Comparison of ENCODE assay signal across 13 cellular contexts in genomic region chr2:96353032-96353561, GRCh38. TPM values are rescaled to one million over a fixed set of nuclear protein-coding genes. Genes with fewer than 3 reads are reported as not detected.
DNase-seq lines count a peak whose midpoint lies in the region; ATAC-seq, FAIRE-seq and TF ChIP-seq lines count a peak whose summit lies in the region.
"Had no signal": no experiment of that assay in that cellular context is flagged by ENCODE, and none has a peak within 500 bp of the region (broad histone marks: within the 10 kb centered on the region; RNA-seq: fewer than 3 reads in every experiment).

No MANE protein-coding gene starts in this region.

- no peaks in the 10 kb centered on the region for H3K27me3 ChIP-seq in A673 (replicated peaks; ENCODE audit: insufficient read depth, low read depth, low read length, poor library complexity)
- no peaks in the 10 kb centered on the region for H3K27me3 ChIP-seq in K562 (ENCODE audit: control insufficient read depth in 2 of 2, insufficient read depth in 2 of 2, low read length in 2 of 2)
- no peaks in the 10 kb centered on the region for H3K27me3 ChIP-seq in left lung

- no peaks in the 10 kb centered on the region for H3K9me3 Mint-ChIP-seq in activated naive CD8-positive, alpha-beta T cell treated with anti-CD3 and anti-CD28 coated beads for 36 hours
- H3K9me3 Mint-ChIP-seq: activated T-cell treated with anti-CD3 and anti-CD28 coated beads, Interleukin-2, amount 50 U/mL, for 4 hours; T-cell had no signal

- H3K4me1 ChIP-seq in A673 (ENCODE audit: insufficient read depth, low read length, poor library complexity, severe bottlenecking) (peaks cover 14% of the 10 kb centered on the region), K562 (replicated peaks in 1 of 2; ENCODE audit: control insufficient read depth in 2 of 2, insufficient read depth in 2 of 2, low read length in 2 of 2) (peaks cover 8 to 11% of the 10 kb centered on the region in 2 experiments; a peak in 3 of 5 replicates), left lung (peaks cover 0 to 8% of the 10 kb centered on the region in 2 donors)
- H3K4me1 ChIP-seq: A549 had no signal

- WGBS in K562 (ENCODE audit: insufficient coverage, low coverage, missing lambda C conversion rate), result 8% methylated on average over 9 of the region's 9 CpGs

- CTCF ChIA-PET in A673 (lab: Charles Lee) (no interaction called here), K562 (lab: Yijun Ruan, JAX; ENCODE audit: low intra/inter-chr PET ratio) (no interaction called here)

- no peak; a peak in 1 of 4 replicates for TF ChIP-seq RAD21 in K562 (CRISPR knock-in tag; conservative IDR thresholded peaks at IDR 0.05 in 1 of 2, IDR thresholded peaks at IDR 0.05 in 1 of 2)

- H3K36me3 ChIP-seq in A673 (ENCODE audit: insufficient read depth, low read length, poor library complexity, severe bottlenecking) (peaks cover 96% of the 10 kb centered on the region), K562 (ENCODE audit: control insufficient read depth, insufficient read depth, low read length) (peaks cover 93% of the 10 kb centered on the region), left lung (peaks cover 0 to 39% of the 10 kb centered on the region in 2 donors)

- ATAC-seq in K562, result peak; percentile 99
- ATAC-seq in left lung, result no peak
- ATAC-seq in HG03354 (IDR thresholded peaks at IDR 0.05; ENCODE audit: poor library complexity, severe bottlenecking, unreplicated experiment), result no peak
- ATAC-seq: A549; activated T-cell treated with anti-CD3 and anti-CD28 coated beads, Interleukin-2, amount 50 U/mL, for 4 hours; T-cell had no signal

- peak; percentile 98 for FAIRE-seq in K562 (lab: Jason Lieb, UNC)
- FAIRE-seq: A549 had no signal

- H3K4me3 Mint-ChIP-seq in activated naive CD8-positive, alpha-beta T cell treated with anti-CD3 and anti-CD28 coated beads for 36 hours, result no peak overlapping the region
- H3K4me3 Mint-ChIP-seq: activated T-cell treated with anti-CD3 and anti-CD28 coated beads, Interleukin-2, amount 50 U/mL, for 4 hours; T-cell had no signal

- POLR2A ChIA-PET in A673 (lab: Charles Lee; ENCODE audit: low non-redundant PET) (no interaction called here), K562 (lab: Yijun Ruan, JAX) (interaction anchor here (0.5 to 4.0 kb wide), 7 partner anchors 9 to 186 kb away, joined by 3 to 25 read pairs (median 5); partner anchors contain the start of gene NCAPH)

- peak overlapping the region; percentile 62 for H3K27ac ChIP-seq in A673 (ENCODE audit: low read depth, low read length, poor library complexity, severe bottlenecking)
- H3K27ac ChIP-seq in K562 (ENCODE audit: extremely low read depth, low read depth, low read length), result peak overlapping the region; percentile 43; the same call in 2 of the 3 replicates
- peak overlapping the region; percentile 26 to 50 for H3K27ac ChIP-seq in left lung
- H3K27ac ChIP-seq: A549, KMS-11 had no signal

- intact Hi-C loops in A673 (cut with micrococcal nuclease; ENCODE audit: unreplicated experiment), result no loop called here
- intact Hi-C loops in K562 (cut with micrococcal nuclease), result no loop called here
- intact Hi-C loops in left lung (cut with DNase I), result no loop called here

- no peaks in the 10 kb centered on the region for H3K27me3 Mint-ChIP-seq in activated naive CD8-positive, alpha-beta T cell treated with anti-CD3 and anti-CD28 coated beads for 36 hours
- H3K27me3 Mint-ChIP-seq: T-cell had no signal

- no peak overlapping the region for H2AFZ ChIP-seq in K562 (ENCODE audit: low read depth, low read length)

- no peaks in the 10 kb centered on the region for H3K4me1 Mint-ChIP-seq in activated naive CD8-positive, alpha-beta T cell treated with anti-CD3 and anti-CD28 coated beads for 36 hours
- H3K4me1 Mint-ChIP-seq: T-cell had no signal

- BruUV-seq in A673 (replicated peaks; lab: Mats Ljungman, UMichigan) (no TSS peak), K562 (replicated peaks; lab: Mats Ljungman, UMichigan) (no TSS peak)

- H3K9ac ChIP-seq in K562 (ENCODE audit: insufficient read depth in 1 of 2, low read depth in 2 of 2, low read length in 2 of 2), result no peak overlapping the region
- H3K9ac ChIP-seq: KMS-11 had no signal

- H3K9me1 ChIP-seq in K562 (ENCODE audit: control insufficient read depth, insufficient read depth, low read length), result no peaks in the 10 kb centered on the region

- no peak for TF ChIP-seq EP300 in K562 (IDR thresholded peaks at IDR 0.05; ENCODE audit: low read length)

- H3K36me3 Mint-ChIP-seq in activated naive CD8-positive, alpha-beta T cell treated with anti-CD3 and anti-CD28 coated beads for 36 hours, result peaks cover 48% of the 10 kb centered on the region
- H3K36me3 Mint-ChIP-seq: T-cell had no signal

- no peak overlapping the region for H3K27ac Mint-ChIP-seq in activated naive CD8-positive, alpha-beta T cell treated with anti-CD3 and anti-CD28 coated beads for 36 hours
- H3K27ac Mint-ChIP-seq: T-cell had no signal

- in situ Hi-C loops in K562 (cut with MboI), result no loop called here

- no peak overlapping the region for H3K4me3 ChIP-seq in A673 (ENCODE audit: low read depth, low read length, poor library complexity, severe bottlenecking)
- H3K4me3 ChIP-seq in K562, result no peak overlapping the region
- no peak overlapping the region for H3K4me3 ChIP-seq in left lung
- H3K4me3 ChIP-seq: A549 had no signal

- no peaks in the 10 kb centered on the region for H4K20me1 ChIP-seq in K562 (replicated peaks; ENCODE audit: control insufficient read depth, insufficient read depth, low read length)

- H3K9me3 ChIP-seq in A673 (ENCODE audit: low read depth, low read length, poor library complexity, severe bottlenecking) (no peaks in the 10 kb centered on the region), K562 (replicated peaks; ENCODE audit: control insufficient read depth, insufficient read depth, low read depth, low read length) (no peaks in the 10 kb centered on the region), left lung (no peaks in the 10 kb centered on the region)
- H3K9me3 ChIP-seq: A549 had no signal

- peak overlapping the region; percentile 10; the same call in 1 of the 2 replicates for H3K4me2 ChIP-seq in K562 (ENCODE audit: insufficient read depth, low read length)
- H3K4me2 ChIP-seq: A549, KMS-11 had no signal

- no peak for TF ChIP-seq POLR2A in K562 (conservative IDR thresholded peaks at IDR 0.05)

- TF ChIP-seq CTCF in A673 (conservative IDR thresholded peaks at IDR 0.05; ENCODE audit: low read depth, low read length) (no peak), K562 (IDR thresholded peaks at IDR 0.05 in 2 of 3, conservative IDR thresholded peaks at IDR 0.05 in 1 of 3; ENCODE audit: insufficient read depth in 2 of 3, low read depth in 1 of 3, low read length in 3 of 3) (no peak), left lung (IDR thresholded peaks at IDR 0.05) (no peak)

- DNase-seq in A673 (ENCODE audit: low spot score), result peak; percentile 91
- DNase-seq in NCI-H1694 treated with DMSO at 0.1 percent for 48 hours (lab: John Stamatoyannopoulos, UW), result peak; percentile 72
- peak; percentile 76 to 95 (median 84) for DNase-seq in K562 (ENCODE audit: extremely low read depth in 1 of 4, low spot score in 3 of 4)
- no peak for DNase-seq in left lung
- DNase-seq in NCI-H2107 (lab: John Stamatoyannopoulos, UW), result no peak
- DNase-seq in activated naive CD8-positive, alpha-beta T cell treated with anti-CD3 and anti-CD28 coated beads for 36 hours, result no peak
- no peak for DNase-seq in activated CD4-positive, CD25-positive, alpha-beta regulatory T cell (lab: John Stamatoyannopoulos, UW)
- DNase-seq: activated T-cell treated with anti-CD3 and anti-CD28 coated beads, Interleukin-2, amount 50 U/mL, for 4 hours; HCEC 1CT; T-cell had no signal

- H3K79me2 ChIP-seq in K562 (ENCODE audit: control insufficient read depth, insufficient read depth, low read length), result no peaks in the 10 kb centered on the region

RNA-seq across cellular contexts. Expression of gene NCAPH, which starts 17.5 kb away (rescaled TPM):
- 87.6 and 102 TPM in 2 replicates for total RNA-seq in A673 (2021)
- total RNA-seq in K562 (2011; cell fraction: chromatin; rRNA removed; ENCODE audit: low replicate concordance), result 45.7 and 47.1 TPM in 2 replicates
- 25.8 and 26.7 TPM in 2 replicates for total RNA-seq in K562 (2011; cell fraction: nucleolus; rRNA removed)
- 27.6 and 34.5 TPM in 2 replicates for total RNA-seq in K562 (2011; cell fraction: nucleoplasm; rRNA removed)
- 63.7 and 74.2 TPM in 2 replicates for total RNA-seq in K562 (2014; rRNA removed)
- total RNA-seq in K562 (2014; rRNA removed; fragmentation: Illumina TruSeq; extraction: Trizol), result 52.7 and 54.8 TPM in 2 replicates
- 58.2 and 61.0 TPM in 2 replicates for total RNA-seq in K562 (2015; rRNA removed; fragmentation: Illumina TruSeq; extraction: Trizol)
- total RNA-seq in K562 (2021), result 64.4 and 65.1 TPM in 2 replicates
- polyA plus RNA-seq in K562 (2011; rRNA removed), result 68.0 and 76.0 TPM in 2 replicates
- 56.1 and 60.9 TPM in 2 replicates for polyA plus RNA-seq in K562 (2011; cell fraction: cytosol; rRNA removed)
- 62.2 and 63.3 TPM in 2 replicates for polyA plus RNA-seq in K562 (2011; cell fraction: nucleus; rRNA removed)
- 45.6 and 48.3 TPM in 2 replicates for polyA plus RNA-seq in K562 (2012)
- polyA plus RNA-seq in K562 (2014; fragmentation: Illumina TruSeq; extraction: Trizol), result 94.5 and 109 TPM in 2 replicates
- 10 to 100 TPM; 52.4 to 73.8 TPM for polyA plus RNA-seq in K562 (2014; fragmentation: Nextera tagmentation; extraction: Ambion mirVana)
- 67.4 and 73.5 TPM in 2 replicates for polyA plus RNA-seq in K562 (2014; rRNA removed)
- 64.5 and 73.1 TPM in 2 replicates for polyA minus RNA-seq in K562 (2011; rRNA and poly(A)+ RNA removed)
- polyA minus RNA-seq in K562 (2011; cell fraction: cytosol; rRNA and poly(A)+ RNA removed), result 36.7 and 42.9 TPM in 2 replicates
- polyA minus RNA-seq in K562 (2011; cell fraction: nucleus; rRNA and poly(A)+ RNA removed), result 19.0 and 30.5 TPM in 2 replicates
- 1 to 10 TPM; 4.4 to 5.7 TPM for total RNA-seq in left lung
- total RNA-seq in activated naive CD8-positive, alpha-beta T cell treated with anti-CD3 and anti-CD28 coated beads for 36 hours, result 10 to 100 TPM; 82.3 to 85.0 TPM

RNA-seq across cellular contexts. Expression of gene ITPRIPL1, which starts 28.0 kb away (rescaled TPM):
- 23.5 and 23.9 TPM in 2 replicates for total RNA-seq in A673 (2021)
- total RNA-seq in K562 (2011; cell fraction: chromatin; rRNA removed; ENCODE audit: low replicate concordance), result 6.2 and 12.4 TPM in 2 replicates
- 10.3 and 12.5 TPM in 2 replicates for total RNA-seq in K562 (2011; cell fraction: nucleolus; rRNA removed)
- total RNA-seq in K562 (2011; cell fraction: nucleoplasm; rRNA removed), result 9.8 and 11.6 TPM in 2 replicates
- 6.1 and 8.8 TPM in 2 replicates for total RNA-seq in K562 (2014; rRNA removed)
- total RNA-seq in K562 (2014; rRNA removed; fragmentation: Illumina TruSeq; extraction: Trizol), result 5.9 and 6.4 TPM in 2 replicates
- 6.1 and 6.7 TPM in 2 replicates for total RNA-seq in K562 (2015; rRNA removed; fragmentation: Illumina TruSeq; extraction: Trizol)
- 8.9 and 9.0 TPM in 2 replicates for total RNA-seq in K562 (2021)
- polyA plus RNA-seq in K562 (2011; rRNA removed), result 0.23 and 5.2 TPM in 2 replicates
- polyA plus RNA-seq in K562 (2011; cell fraction: cytosol; rRNA removed), result 0.35 and 9.2 TPM in 2 replicates
- polyA plus RNA-seq in K562 (2011; cell fraction: nucleus; rRNA removed), result 0.25 and 9.3 TPM in 2 replicates
- polyA plus RNA-seq in K562 (2012), result 3.2 and 5.3 TPM in 2 replicates
- polyA plus RNA-seq in K562 (2014; fragmentation: Illumina TruSeq; extraction: Trizol), result 6.4 and 8.1 TPM in 2 replicates
- polyA plus RNA-seq in K562 (2014; fragmentation: Nextera tagmentation; extraction: Ambion mirVana), result 1 to 10 TPM in 1 of 2 experiments, under 1 TPM in 1; 0.99 to 1.5 TPM
- 5.8 and 6.5 TPM in 2 replicates for polyA plus RNA-seq in K562 (2014; rRNA removed)
- 0.21 and 7.7 TPM in 2 replicates for polyA minus RNA-seq in K562 (2011; rRNA and poly(A)+ RNA removed)
- 4.9 TPM in 1 of 2 replicates, not detected in the other for polyA minus RNA-seq in K562 (2011; cell fraction: cytosol; rRNA and poly(A)+ RNA removed)
- polyA minus RNA-seq in K562 (2011; cell fraction: nucleus; rRNA and poly(A)+ RNA removed), result 0.11 and 1.8 TPM in 2 replicates
- 1 to 10 TPM; 1.3 to 2.3 TPM for total RNA-seq in left lung
- total RNA-seq in activated naive CD8-positive, alpha-beta T cell treated with anti-CD3 and anti-CD28 coated beads for 36 hours, result 10 to 100 TPM; 44.8 to 46.0 TPM
- polyA plus RNA-seq: A549 had no signal

RNA-seq across cellular contexts. Expression of gene SNRNP200, which starts 47.8 kb away (rescaled TPM):
- 202 and 208 TPM in 2 replicates for total RNA-seq in A673 (2021)
- total RNA-seq in K562 (2011; cell fraction: chromatin; rRNA removed; ENCODE audit: low replicate concordance), result 357 and 597 TPM in 2 replicates
- total RNA-seq in K562 (2011; cell fraction: nucleolus; rRNA removed), result 292 and 296 TPM in 2 replicates
- total RNA-seq in K562 (2011; cell fraction: nucleoplasm; rRNA removed), result 272 and 298 TPM in 2 replicates
- 76.1 and 87.5 TPM in 2 replicates for total RNA-seq in K562 (2014; rRNA removed)
- total RNA-seq in K562 (2014; rRNA removed; fragmentation: Illumina TruSeq; extraction: Trizol), result 66.5 and 77.9 TPM in 2 replicates
- total RNA-seq in K562 (2015; rRNA removed; fragmentation: Illumina TruSeq; extraction: Trizol), result 94.4 and 95.0 TPM in 2 replicates
- 188 and 210 TPM in 2 replicates for total RNA-seq in K562 (2021)
- 191 and 199 TPM in 2 replicates for polyA plus RNA-seq in K562 (2011; rRNA removed)
- 297 and 335 TPM in 2 replicates for polyA plus RNA-seq in K562 (2011; cell fraction: cytosol; rRNA removed)
- polyA plus RNA-seq in K562 (2011; cell fraction: nucleus; rRNA removed), result 314 and 395 TPM in 2 replicates
- polyA plus RNA-seq in K562 (2012), result 148 and 177 TPM in 2 replicates
- 224 and 231 TPM in 2 replicates for polyA plus RNA-seq in K562 (2014; fragmentation: Illumina TruSeq; extraction: Trizol)
- 100 to 1,000 TPM in 1 of 2 experiments, 10 to 100 TPM in 1; 87.9 to 155 TPM for polyA plus RNA-seq in K562 (2014; fragmentation: Nextera tagmentation; extraction: Ambion mirVana)
- 171 and 181 TPM in 2 replicates for polyA plus RNA-seq in K562 (2014; rRNA removed)
- 329 and 491 TPM in 2 replicates for polyA minus RNA-seq in K562 (2011; rRNA and poly(A)+ RNA removed)
- 205 and 221 TPM in 2 replicates for polyA minus RNA-seq in K562 (2011; cell fraction: cytosol; rRNA and poly(A)+ RNA removed)
- 92.2 and 124 TPM in 2 replicates for polyA minus RNA-seq in K562 (2011; cell fraction: nucleus; rRNA and poly(A)+ RNA removed)
- total RNA-seq in left lung, result 10 to 100 TPM; 82.7 to 96.1 TPM
- 100 to 1,000 TPM; 196 to 202 TPM for total RNA-seq in activated naive CD8-positive, alpha-beta T cell treated with anti-CD3 and anti-CD28 coated beads for 36 hours

Comparison
In these comparisons a context has a peak if more than half of its experiments do, and no peak if none do; other contexts are left out.
1. DNase-seq: peak in A673 (single experiment), NCI-H1694 treated with DMSO at 0.1 percent for 48 hours (single experiment) and K562 (4 of 4); none in left lung (0 of 2), NCI-H2107 (single experiment), activated naive CD8-positive, alpha-beta T cell treated with anti-CD3 and anti-CD28 coated beads for 36 hours (single experiment) and activated CD4-positive, CD25-positive, alpha-beta regulatory T cell (0 of 4).
2. Peak in every context shown above with its lines, with median percentiles within 50 percentile points of each other: H3K27ac ChIP-seq.